ENCODE assay signal across 8 cellular contexts in genomic region chr1:36223996-36224536, GRCh38. TPM values are rescaled to one million over a fixed set of nuclear protein-coding genes. Genes with fewer than 3 reads are reported as not detected.
DNase-seq lines count a peak whose midpoint lies in the region; ATAC-seq and TF ChIP-seq lines count a peak whose summit lies in the region.

TSS of gene THRAP3 (plus strand) at chr1:36224443. CDS start at chr1:36282564, 58,121 bp downstream.

- peaks cover 39% of the 10 kb centered on the region for H3K36me3 Mint-ChIP-seq in CD8-positive, alpha-beta T cell

- intact Hi-C loops in CD8-positive, alpha-beta T cell (cut with DNase I, micrococcal nuclease) = loop anchor here (1.0 to 5.0 kb wide), 12 partner anchors 36 to 667 kb away; partner anchors contain the start of genes ADPRS (in 2 of the 2), SH3D21 (in 2 of the 2), TRAPPC3 (in 2 of the 2) and AGO3 (in 1 of the 2)
- intact Hi-C loops in lower lobe of right lung (cut with DNase I) = no loop called here

- peak; percentile 86 for ATAC-seq in CD8-positive, alpha-beta T cell
- ATAC-seq in GM19467 (IDR thresholded peaks at IDR 0.05; ENCODE audit: unreplicated experiment) (peak; percentile 94), lower lobe of right lung (peak; percentile 98)

- peaks cover 34% of the 10 kb centered on the region for H3K4me1 ChIP-seq in CD8-positive, alpha-beta T cell (ENCODE audit: insufficient read depth, low read length)
- H3K4me1 ChIP-seq in ectodermal cell (ENCODE audit: control insufficient read depth, insufficient read depth, low read length) (peaks cover 11% of the 10 kb centered on the region), lower lobe of right lung (peaks cover 36% of the 10 kb centered on the region)

- WGBS in ectodermal cell, 2 experiments = 0 to 1% methylated on average over 45 of the region's 45 CpGs

- peak within 1 kb of the TSS; percentile 100 for H3K27ac ChIP-seq in CD8-positive, alpha-beta T cell (ENCODE audit: low read depth, low read length)
- H3K27ac ChIP-seq in ectodermal cell (ENCODE audit: insufficient read depth, low read depth, low read length, poor library complexity, severe bottlenecking) (peak within 1 kb of the TSS; percentile 75), lower lobe of right lung (peak within 1 kb of the TSS; percentile 97)

- H3K27ac Mint-ChIP-seq in CD8-positive, alpha-beta T cell = peak within 1 kb of the TSS; percentile 100

- peak within 1 kb of the TSS; percentile 97 for H3K4me3 Mint-ChIP-seq in CD8-positive, alpha-beta T cell

- peak; percentile 99 to 100 (median 99) for DNase-seq in CD8-positive, alpha-beta T cell
- peak; percentile 98 for DNase-seq in HS-27A (ENCODE audit: low read depth)
- DNase-seq in NK-92 (lab: John Stamatoyannopoulos, UW; ENCODE audit: unreplicated experiment) = peak; percentile 95
- DNase-seq in activated CD8-positive, alpha-beta memory T cell treated with anti-CD3 and anti-CD28 coated beads for 1 hour (ENCODE audit: extremely low read depth in 1 of 2, low read depth in 1 of 2) = peak; percentile 98 to 99
- DNase-seq in lower lobe of right lung = peak; percentile 100
- peak; percentile 99 to 100 (median 99) for DNase-seq in stimulated activated CD4-positive, alpha-beta T cell treated with anti-CD3 and anti-CD28 coated beads, TNF-alpha, amount 100 ng/mL, for 24 hours (ENCODE audit: low read depth in 3 of 3)

- H3K27me3 ChIP-seq in CD8-positive, alpha-beta T cell (ENCODE audit: insufficient read depth, low read length) = no peaks in the 10 kb centered on the region
- H3K27me3 ChIP-seq in ectodermal cell (ENCODE audit: control insufficient read depth, insufficient read depth, low read length, poor library complexity, severe bottlenecking) (no peaks in the 10 kb centered on the region), lower lobe of right lung (ENCODE audit: low read depth) (no peaks in the 10 kb centered on the region)

- TF ChIP-seq CTCF in CD8-positive, alpha-beta T cell (IDR thresholded peaks at IDR 0.05) = no peak
- no peak for TF ChIP-seq CTCF in lower lobe of right lung (IDR thresholded peaks at IDR 0.05)

- H3K4me3 ChIP-seq in CD8-positive, alpha-beta T cell (ENCODE audit: low read depth, low read length) = peak within 1 kb of the TSS; percentile 87
- H3K4me3 ChIP-seq in ectodermal cell (ENCODE audit: insufficient read depth, low read depth, low read length) = peak within 1 kb of the TSS; percentile 74
- peak within 1 kb of the TSS; percentile 87 for H3K4me3 ChIP-seq in lower lobe of right lung

- peaks cover 34% of the 10 kb centered on the region for H3K4me1 Mint-ChIP-seq in CD8-positive, alpha-beta T cell (ENCODE audit: low read depth)

- no peaks in the 10 kb centered on the region for H3K9me3 Mint-ChIP-seq in CD8-positive, alpha-beta T cell

- H3K36me3 ChIP-seq in CD8-positive, alpha-beta T cell (ENCODE audit: insufficient read depth, low read length) = no peaks in the 10 kb centered on the region
- H3K36me3 ChIP-seq in ectodermal cell (ENCODE audit: control insufficient read depth, insufficient read depth, low read length) (peaks cover 2% of the 10 kb centered on the region), lower lobe of right lung (peaks cover 17% of the 10 kb centered on the region)

- H3K27me3 Mint-ChIP-seq in CD8-positive, alpha-beta T cell (ENCODE audit: low read depth) = no peaks in the 10 kb centered on the region

- no peaks in the 10 kb centered on the region for H3K9me3 ChIP-seq in CD8-positive, alpha-beta T cell (ENCODE audit: low read length)
- H3K9me3 ChIP-seq in ectodermal cell (ENCODE audit: control insufficient read depth, low read length) (no peaks in the 10 kb centered on the region), lower lobe of right lung (no peaks in the 10 kb centered on the region)

- POLR2A ChIA-PET in CD8-positive, alpha-beta T cell (lab: Charles Lee) = interaction anchor here (0.7 to 3.7 kb wide), 13 partner anchors 10 to 293 kb away, joined by 3 to 49 read pairs (median 5); partner anchors contain the start of genes AGO3, MAP7D1 and TRAPPC3

- CTCF ChIA-PET in CD8-positive, alpha-beta T cell (lab: Charles Lee) = interaction anchor here (1.3 to 4.4 kb wide), 5 partner anchors 36 to 74 kb away, joined by 4 to 23 read pairs (median 8); partner anchors contain the start of gene TRAPPC3

RNA-seq across cellular contexts. Expression of gene THRAP3, which starts in this region (rescaled TPM):
- total RNA-seq in CD8-positive, alpha-beta T cell = 10 to 100 TPM; 83.2 to 88.4 TPM
- polyA plus RNA-seq in ectodermal cell (2013, experiment 1 of 4) = 161 TPM
- 180 TPM for polyA plus RNA-seq in ectodermal cell (2013, experiment 2 of 4)
- polyA plus RNA-seq in ectodermal cell (2013, experiment 3 of 4) = 93.9 TPM
- polyA plus RNA-seq in ectodermal cell (2013, experiment 4 of 4) = 101 TPM
- total RNA-seq in lower lobe of right lung = 81.0 TPM

Comparison
In these comparisons a context has a peak if more than half of its experiments do, and no peak if none do; other contexts are left out.
1. Peak in every context shown above with its lines: DNase-seq, ATAC-seq, H3K4me3 ChIP-seq and H3K27ac ChIP-seq.